9 cellular contexts compared by ENCODE assay signal in genomic region chr9:76255781-76256455, GRCh38.
DNase-seq lines count a peak whose midpoint lies in the region; ATAC-seq and TF ChIP-seq lines count a peak whose summit lies in the region.
"Had no signal": no experiment of that assay in that cellular context is flagged by ENCODE, and none has a peak within 500 bp of the region (broad histone marks: within the 10 kb centered on the region; RNA-seq: fewer than 3 reads in every experiment).

No MANE protein-coding gene starts in this region.

- peak; percentile 77 to 97 (median 92) for ATAC-seq in heart right ventricle
- no peak for ATAC-seq in GM19328 (IDR thresholded peaks at IDR 0.05; ENCODE audit: unreplicated experiment)
- ATAC-seq in GM21526 (IDR thresholded peaks at IDR 0.05; ENCODE audit: low FRiP score, unreplicated experiment), result no peak
- no peak for ATAC-seq in HG03354 (IDR thresholded peaks at IDR 0.05; ENCODE audit: poor library complexity, severe bottlenecking, unreplicated experiment)

- no peaks in the 10 kb centered on the region for H3K36me3 ChIP-seq in heart right ventricle

- no peaks in the 10 kb centered on the region for H3K36me3 Mint-ChIP-seq in activated naive CD4-positive, alpha-beta T cell treated with anti-CD3 and anti-CD28 coated beads for 36 hours (ENCODE audit: low read depth)

- no peak overlapping the region for H3K4me3 Mint-ChIP-seq in activated naive CD4-positive, alpha-beta T cell treated with anti-CD3 and anti-CD28 coated beads for 36 hours

- H3K27me3 ChIP-seq in heart right ventricle, result no peaks in the 10 kb centered on the region

- intact Hi-C loops in heart right ventricle (cut with DNase I), result loop anchor here in 1 of 10 donors (2.0 kb wide), 1 partner anchor 37 kb away; no protein-coding TSS in a partner anchor
- intact Hi-C loops in activated naive CD4-positive, alpha-beta T cell treated with anti-CD3 and anti-CD28 coated beads for 36 hours (cut with micrococcal nuclease), result no loop called here

- DNase-seq in GM04503 (ENCODE audit: low read depth), result peak; percentile 84
- peak; percentile 22 to 66 for DNase-seq in heart right ventricle
- DNase-seq in skeletal muscle cell (ENCODE audit: low read depth), result peak; percentile 97
- DNase-seq in activated naive CD4-positive, alpha-beta T cell treated with anti-CD3 and anti-CD28 coated beads for 36 hours, result no peak
- DNase-seq: activated CD8-positive, alpha-beta memory T cell treated with anti-CD3 and anti-CD28 coated beads, Interleukin-2, amount 50 U/mL, for 4 hours had no signal

- H3K27me3 Mint-ChIP-seq in activated naive CD4-positive, alpha-beta T cell treated with anti-CD3 and anti-CD28 coated beads for 36 hours (ENCODE audit: low read depth), result no peaks in the 10 kb centered on the region

- no peaks in the 10 kb centered on the region for H3K9me3 ChIP-seq in heart right ventricle

- H3K4me1 ChIP-seq in heart right ventricle, result peaks cover 0 to 11% (median 5%) of the 10 kb centered on the region in 9 donors

- H3K27ac Mint-ChIP-seq in activated naive CD4-positive, alpha-beta T cell treated with anti-CD3 and anti-CD28 coated beads for 36 hours, result no peak overlapping the region

- H3K27ac ChIP-seq in VCaP (peak overlapping the region; percentile 57), heart right ventricle (peak overlapping the region in 8 of 10 donors; percentile 13 to 72 (median 44))

- no peaks in the 10 kb centered on the region for H3K4me1 Mint-ChIP-seq in activated naive CD4-positive, alpha-beta T cell treated with anti-CD3 and anti-CD28 coated beads for 36 hours (ENCODE audit: low read depth)

- CTCF ChIA-PET in activated naive CD4-positive, alpha-beta T cell treated with anti-CD3 and anti-CD28 coated beads for 36 hours (lab: Charles Lee), result no interaction called here

- TF ChIP-seq CTCF in VCaP (conservative IDR thresholded peaks at IDR 0.05) (no peak), heart right ventricle (IDR thresholded peaks at IDR 0.05) (no peak)

- 37 to 47% methylated on average over 12 of the region's 12 CpGs for WGBS in heart right ventricle, 2 donors

- peak overlapping the region in 6 of 10 donors; percentile 6 to 25 (median 12) for H3K4me3 ChIP-seq in heart right ventricle
- no peak overlapping the region for H3K4me3 ChIP-seq in skeletal muscle cell (ENCODE audit: low read depth, low read length)

- H3K9me3 Mint-ChIP-seq in activated naive CD4-positive, alpha-beta T cell treated with anti-CD3 and anti-CD28 coated beads for 36 hours, result no peaks in the 10 kb centered on the region

Comparison
In these comparisons a context has a peak if more than half of its experiments do, and no peak if none do; other contexts are left out.
1. ATAC-seq: peak in heart right ventricle (8 of 8); none in GM19328 (single experiment), GM21526 (single experiment) and HG03354 (single experiment).